21 cellular contexts compared by ENCODE assay signal in the genomic region with DNA sequence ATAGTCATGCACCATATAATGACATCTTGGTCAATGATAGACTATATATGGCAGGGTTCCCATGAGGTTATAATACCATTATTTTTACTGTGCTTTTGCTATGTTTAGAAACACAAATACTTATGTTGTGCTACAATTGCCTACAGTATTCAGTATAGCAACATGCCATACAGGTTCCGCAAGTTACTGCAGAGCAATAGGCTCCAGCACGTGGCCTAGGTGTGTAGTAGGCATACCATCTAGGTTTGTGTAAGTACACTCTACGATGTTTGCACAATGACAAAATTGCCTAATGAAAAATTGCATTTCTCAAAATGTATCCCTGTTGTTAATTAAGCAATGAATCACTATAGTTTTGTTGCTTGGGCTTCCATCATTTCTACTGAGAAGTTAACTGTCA. TPM values are rescaled to one million over a fixed set of nuclear protein-coding genes. Genes with fewer than 3 reads are reported as not detected.
DNase-seq lines count a peak whose midpoint lies in the region; FAIRE-seq and TF ChIP-seq lines count a peak whose summit lies in the region.
"Had no signal": no experiment of that assay in that cellular context is flagged by ENCODE, and none has a peak within 500 bp of the region (broad histone marks: within the 10 kb centered on the region; RNA-seq: fewer than 3 reads in every experiment).

No MANE protein-coding gene starts in this region.

- no peak for TF ChIP-seq CTCF in LNCaP clone FGC (IDR thresholded peaks at IDR 0.05; ENCODE audit: control insufficient read depth, extremely low read depth, insufficient read depth)
- no peak for TF ChIP-seq CTCF in bronchial epithelial cell (IDR thresholded peaks at IDR 0.05; ENCODE audit: insufficient read depth, low read length, severe bottlenecking)
- no peak for TF ChIP-seq CTCF in neutrophil (IDR thresholded peaks at IDR 0.05)

- H3K4me1 ChIP-seq in neutrophil (ENCODE audit: control insufficient read depth in 1 of 2, insufficient read depth in 1 of 2, low read depth in 1 of 2, low read length in 1 of 2), result peaks cover 34 to 53% of the 10 kb centered on the region in 2 experiments

- H3K27me3 ChIP-seq in bronchial epithelial cell (ENCODE audit: control insufficient read depth, insufficient read depth, low read length) (no peaks in the 10 kb centered on the region), neutrophil (no peaks in the 10 kb centered on the region)
- H3K27me3 ChIP-seq: suprapubic skin had no signal

- H3K4me3 ChIP-seq in LNCaP clone FGC (ENCODE audit: low read depth, low read length), result no peak overlapping the region
- no peak overlapping the region for H3K4me3 ChIP-seq in bronchial epithelial cell (ENCODE audit: low read depth, low read length)
- H3K4me3 ChIP-seq in neutrophil (ENCODE audit: low read depth in 1 of 2, low read length in 1 of 2), result no peak overlapping the region
- H3K4me3 ChIP-seq: SK-N-MC, suprapubic skin had no signal

- H3K9me3 ChIP-seq in neutrophil, result no peaks in the 10 kb centered on the region
- H3K9me3 ChIP-seq: suprapubic skin had no signal

- H3K36me3 ChIP-seq in bronchial epithelial cell (ENCODE audit: control insufficient read depth, insufficient read depth, low read length) (no peaks in the 10 kb centered on the region), neutrophil (no peaks in the 10 kb centered on the region)
- H3K36me3 ChIP-seq: suprapubic skin had no signal

- FAIRE-seq in bronchial epithelial cell (lab: Jason Lieb, UNC), result peak; percentile 96
- FAIRE-seq: RCC 7860 had no signal

- DNase-seq in DMS153 treated with DMSO at 0.1 percent for 48 hours (lab: John Stamatoyannopoulos, UW; ENCODE audit: unreplicated experiment) (peak; percentile 35), LNCaP clone FGC (ENCODE audit: low read depth) (peak; percentile 67), bronchial epithelial cell (ENCODE audit: low read depth) (peak; percentile 89), inferior parietal cortex (ENCODE audit: extremely low spot score) (no peak), NCI-H146 (lab: John Stamatoyannopoulos, UW) (no peak), Ammon's horn (ENCODE audit: low spot score) (no peak)
- DNase-seq: activated CD4-positive, alpha-beta memory T cell treated with anti-CD3 and anti-CD28 coated beads, Interleukin-2, amount 10 ng/mL, durations not matched to agents 7 days and 5 days; activated CD4-positive, CD25-positive, alpha-beta regulatory T cell; activated T-cell treated with anti-CD3 and anti-CD28 coated beads for 4 hours; amniotic stem cell; CD4-positive, CD25-positive, alpha-beta regulatory T cell; central memory CD4-positive, alpha-beta T cell; HCEC 1CT; Kasumi-1; NCI-H1105 treated with DMSO at 0.1 percent for 48 hours; NCI-H2171; T-helper 9 cell had no signal

- peak overlapping the region; percentile 63 for H3K27ac ChIP-seq in neutrophil
- H3K27ac ChIP-seq: SK-N-MC, suprapubic skin had no signal

RNA-seq across cellular contexts. Expression of a gene that starts 9.8 kb away (rescaled TPM):
- 0.13 and 0.26 TPM in 2 replicates for total RNA-seq in bronchial epithelial cell

Comparison
In these comparisons a context has a peak if more than half of its experiments do, and no peak if none do; other contexts are left out.
1. DNase-seq: peak in DMS153 treated with DMSO at 0.1 percent for 48 hours (single experiment), LNCaP clone FGC (single experiment) and bronchial epithelial cell (single experiment); none in inferior parietal cortex (single experiment), NCI-H146 (single experiment) and Ammon's horn (single experiment).